ENCODE assay signal across 30 cellular contexts in genomic region chr14:29653303-29653702, GRCh38.
"Had no signal": no experiment of that assay in that cellular context is flagged by ENCODE, and none has a peak within 500 bp of the region (broad histone marks: within the 10 kb centered on the region; RNA-seq: fewer than 3 reads in every experiment).

No MANE protein-coding gene starts in this region.

- H3K4me2 ChIP-seq: smooth muscle cell had no signal

- H3K27ac Mint-ChIP-seq: naive thymus-derived CD8-positive, alpha-beta T cell; natural killer cell treated with Interleukin-12 subunit alpha and Interleukin-12 subunit beta and Interleukin-15 and Interleukin-18, amount 100 ng/mL, for 72 hours; nephron progenitor cell; stimulated activated memory B cell treated with anti-CD40 and anti-IgM and Interleukin-4, amounts not matched to agents 10 μg/mL and 1 μg/mL and 100 μg/mL, for 72 hours; stimulated activated naive CD8-positive, alpha-beta T cell treated with anti-CD3 and anti-CD28 coated beads, Interleukin-15, amount 100 ng/mL, for 72 hours; type B pancreatic cell had no signal

- H3K4me1 Mint-ChIP-seq: naive thymus-derived CD8-positive, alpha-beta T cell; nephron progenitor cell; neural crest cell; stimulated activated memory B cell treated with anti-CD40 and anti-IgM and Interleukin-4, amounts not matched to agents 10 μg/mL and 1 μg/mL and 100 μg/mL, for 72 hours; stimulated activated naive CD8-positive, alpha-beta T cell treated with anti-CD3 and anti-CD28 coated beads, Interleukin-15, amount 100 ng/mL, for 72 hours had no signal

- H3K27me3 ChIP-seq: neutrophil, pancreas, spleen, suprapubic skin, testis, tibial artery, transverse colon, upper lobe of right lung, uterus had no signal

- H3K27me3 Mint-ChIP-seq: naive thymus-derived CD8-positive, alpha-beta T cell; natural killer cell treated with Interleukin-12 subunit alpha and Interleukin-12 subunit beta and Interleukin-15 and Interleukin-18, amount 100 ng/mL, for 72 hours; stimulated activated memory B cell treated with anti-CD40 and anti-IgM and Interleukin-4, amounts not matched to agents 10 μg/mL and 1 μg/mL and 100 μg/mL, for 72 hours; stimulated activated naive CD8-positive, alpha-beta T cell treated with anti-CD3 and anti-CD28 coated beads, Interleukin-15, amount 100 ng/mL, for 72 hours; type B pancreatic cell had no signal

- DNase-seq: naive thymus-derived CD8-positive, alpha-beta T cell; nephron progenitor cell; nucleus accumbens; pancreas; psoas muscle; right cardiac atrium; spleen; stimulated activated CD4-positive, alpha-beta T cell treated with anti-CD3 and anti-CD28 coated beads, Interleukin-12 subunit alpha, Interleukin-12 subunit beta, amount 100 ng/mL, for 4 hours; stimulated activated CD4-positive, alpha-beta T cell treated with anti-CD3 and anti-CD28 coated beads, Interleukin-1b, Interleukin-23, amount 100 ng/mL, for 48 hours; stimulated activated CD4-positive, alpha-beta T cell treated with anti-CD3 and anti-CD28 coated beads, Interleukin-4, amount 100 ng/mL, for 1 hour; stimulated activated CD4-positive, alpha-beta T cell treated with anti-CD3 and anti-CD28 coated beads, Interleukin-4, amount 100 ng/mL, for 4 hours; stimulated activated CD8-positive, alpha-beta memory T cell treated with anti-CD3 and anti-CD28 coated beads, Interleukin-4, amount 100 ng/mL, for 48 hours; stimulated activated naive CD4-positive, alpha-beta T cell; stimulated activated naive CD8-positive, alpha-beta T cell treated with anti-CD3 and anti-CD28 coated beads, Interleukin-15, amount 100 ng/mL, for 72 hours; stimulated activated naive CD8-positive, alpha-beta T cell treated with anti-CD3 and anti-CD28 coated beads, Interleukin-15, Interleukin-2, amounts not matched to agents 100 U/mL and 50 U/mL, for 24 hours; substantia nigra; testis; tibial artery; transverse colon; upper lobe of right lung; uterus had no signal

- ATAC-seq: naive thymus-derived CD8-positive, alpha-beta T cell; natural killer cell treated with Interleukin-12 subunit alpha and Interleukin-12 subunit beta and Interleukin-15 and Interleukin-18, amount 100 ng/mL, for 72 hours; pancreas; psoas muscle; right cardiac atrium; sciatic nerve; stimulated activated memory B cell treated with anti-CD40 and anti-IgM and Interleukin-4, amounts not matched to agents 10 μg/mL and 1 μg/mL and 100 μg/mL, for 72 hours; stimulated activated naive CD8-positive, alpha-beta T cell treated with anti-CD3 and anti-CD28 coated beads, Interleukin-15, amount 100 ng/mL, for 72 hours; stimulated activated naive CD8-positive, alpha-beta T cell treated with anti-CD3 and anti-CD28 coated beads, Interleukin-15, Interleukin-2, amounts not matched to agents 100 U/mL and 50 U/mL, for 24 hours; upper lobe of right lung had no signal

- H3K36me3 ChIP-seq: neutrophil, pancreas, spleen, suprapubic skin, transverse colon, upper lobe of right lung, uterus had no signal

- H3K4me3 Mint-ChIP-seq: naive thymus-derived CD8-positive, alpha-beta T cell; natural killer cell treated with Interleukin-12 subunit alpha and Interleukin-12 subunit beta and Interleukin-15 and Interleukin-18, amount 100 ng/mL, for 72 hours; nephron progenitor cell; neural crest cell; stimulated activated memory B cell treated with anti-CD40 and anti-IgM and Interleukin-4, amounts not matched to agents 10 μg/mL and 1 μg/mL and 100 μg/mL, for 72 hours; stimulated activated naive CD8-positive, alpha-beta T cell treated with anti-CD3 and anti-CD28 coated beads, Interleukin-15, amount 100 ng/mL, for 72 hours; type B pancreatic cell had no signal

- H3K4me3 ChIP-seq: pancreas, psoas muscle, skin epidermis, smooth muscle cell, spleen, suprapubic skin, testis, tibial artery, transverse colon, upper lobe of right lung, uterus had no signal

- H3K4me1 ChIP-seq: psoas muscle, suprapubic skin, transverse colon, uterus had no signal

- H3K9me3 ChIP-seq: pancreas, testis, uterus had no signal

- H3K27ac ChIP-seq: neutrophil, pancreas, psoas muscle, skin epidermis, suprapubic skin, tibial artery, transverse colon, upper lobe of right lung, uterus had no signal
